ENCODE assay signal across 31 cellular contexts in genomic region chr9:24434183-24434582, GRCh38.
"Had no signal": no experiment of that assay in that cellular context is flagged by ENCODE, and none has a peak within 500 bp of the region (broad histone marks: within the 10 kb centered on the region; RNA-seq: fewer than 3 reads in every experiment).

No MANE protein-coding gene starts in this region.

- H3K36me3 ChIP-seq: adrenal gland, colonic mucosa, gastrocnemius medialis had no signal

- H3K9me3 ChIP-seq: adrenal gland, colonic mucosa, gastrocnemius medialis had no signal

- H3K36me3 Mint-ChIP-seq: activated CD4-positive, alpha-beta memory T cell treated with anti-CD3 and anti-CD28 coated beads for 36 hours; activated CD8-positive, alpha-beta memory T cell treated with anti-CD3 and anti-CD28 coated beads, Interleukin-2, amount 10 ng/mL, durations not matched to agents 7 days and 5 days; activated naive CD4-positive, alpha-beta T cell treated with anti-CD3 and anti-CD28 coated beads, Interleukin-2, amount 50 U/mL, for 24 hours; activated naive CD8-positive, alpha-beta T cell treated with anti-CD3 and anti-CD28 coated beads for 36 hours; brain had no signal

- H3K4me3 ChIP-seq: adrenal gland, colonic mucosa, gastrocnemius medialis had no signal

- ATAC-seq: activated CD4-positive, alpha-beta T cell treated with anti-CD3 and anti-CD28 coated beads for 36 hours; activated CD8-positive, alpha-beta memory T cell treated with anti-CD3 and anti-CD28 coated beads, Interleukin-2, amount 10 ng/mL, durations not matched to agents 7 days and 5 days; activated CD8-positive, alpha-beta T cell treated with anti-CD3 and anti-CD28 coated beads, Interleukin-2, amount 10 ng/mL, durations not matched to agents 7 days and 5 days; activated naive CD8-positive, alpha-beta T cell treated with anti-CD3 and anti-CD28 coated beads, Interleukin-2, amount 50 U/mL, for 24 hours; esophagus mucosa; gastrocnemius medialis had no signal

- H3K27me3 Mint-ChIP-seq: activated CD4-positive, alpha-beta memory T cell treated with anti-CD3 and anti-CD28 coated beads for 36 hours; activated CD4-positive, alpha-beta T cell treated with anti-CD3 and anti-CD28 coated beads for 36 hours; activated CD4-positive, alpha-beta T cell treated with anti-CD3 and anti-CD28 coated beads, Interleukin-2, amount 10 ng/mL, durations not matched to agents 24 days and 14 days; activated CD8-positive, alpha-beta memory T cell treated with anti-CD3 and anti-CD28 coated beads, Interleukin-2, amount 10 ng/mL, durations not matched to agents 7 days and 5 days; activated naive CD4-positive, alpha-beta T cell treated with anti-CD3 and anti-CD28 coated beads, Interleukin-2, amount 50 U/mL, for 24 hours; activated naive CD8-positive, alpha-beta T cell treated with anti-CD3 and anti-CD28 coated beads for 36 hours; activated naive CD8-positive, alpha-beta T cell treated with anti-CD3 and anti-CD28 coated beads, Interleukin-2, amount 50 U/mL, for 24 hours had no signal

- FAIRE-seq: endometrium, endothelial cell of umbilical vein had no signal

- H3K4me3 Mint-ChIP-seq: activated CD4-positive, alpha-beta memory T cell treated with anti-CD3 and anti-CD28 coated beads for 36 hours; activated CD4-positive, alpha-beta T cell treated with anti-CD3 and anti-CD28 coated beads for 36 hours; activated CD4-positive, alpha-beta T cell treated with anti-CD3 and anti-CD28 coated beads, Interleukin-2, amount 10 ng/mL, durations not matched to agents 24 days and 14 days; activated CD8-positive, alpha-beta memory T cell treated with anti-CD3 and anti-CD28 coated beads, Interleukin-2, amount 10 ng/mL, durations not matched to agents 7 days and 5 days; activated CD8-positive, alpha-beta T cell treated with anti-CD3 and anti-CD28 coated beads, Interleukin-2, amount 10 ng/mL, durations not matched to agents 7 days and 5 days; activated naive CD4-positive, alpha-beta T cell treated with anti-CD3 and anti-CD28 coated beads for 36 hours; activated naive CD4-positive, alpha-beta T cell treated with anti-CD3 and anti-CD28 coated beads, Interleukin-2, amount 50 U/mL, for 24 hours; activated naive CD8-positive, alpha-beta T cell treated with anti-CD3 and anti-CD28 coated beads for 36 hours; activated naive CD8-positive, alpha-beta T cell treated with anti-CD3 and anti-CD28 coated beads, Interleukin-2, amount 50 U/mL, for 24 hours; activated T-helper 1 cell treated with anti-CD3 and anti-CD28 coated beads, Interleukin-12 subunit alpha, Interleukin-12 subunit beta, Interleukin-2, Interleukin-4 antibody, amounts not matched to agents 30 ng/mL and 10 ng/mL and 1 ng/mL, durations not matched to agents 14 hours and 24 hours and 36 hours; brain had no signal

- H3K27ac ChIP-seq: adrenal gland, colonic mucosa, gastrocnemius medialis had no signal

- H3K4me1 Mint-ChIP-seq: activated CD4-positive, alpha-beta T cell treated with anti-CD3 and anti-CD28 coated beads for 36 hours; activated CD4-positive, alpha-beta T cell treated with anti-CD3 and anti-CD28 coated beads, Interleukin-2, amount 10 ng/mL, durations not matched to agents 24 days and 14 days; activated CD8-positive, alpha-beta memory T cell treated with anti-CD3 and anti-CD28 coated beads, Interleukin-2, amount 10 ng/mL, durations not matched to agents 7 days and 5 days; activated naive CD4-positive, alpha-beta T cell treated with anti-CD3 and anti-CD28 coated beads, Interleukin-2, amount 50 U/mL, for 24 hours; activated naive CD8-positive, alpha-beta T cell treated with anti-CD3 and anti-CD28 coated beads for 36 hours; activated naive CD8-positive, alpha-beta T cell treated with anti-CD3 and anti-CD28 coated beads, Interleukin-2, amount 50 U/mL, for 24 hours; brain had no signal

- DNase-seq: activated CD4-positive, alpha-beta memory T cell treated with anti-CD3 and anti-CD28 coated beads for 36 hours; activated CD4-positive, alpha-beta T cell treated with anti-CD3 and anti-CD28 coated beads for 36 hours; activated CD4-positive, alpha-beta T cell treated with anti-CD3 and anti-CD28 coated beads, Interleukin-2, amount 10 ng/mL, durations not matched to agents 24 days and 14 days; activated CD4-positive, CD25-positive, alpha-beta regulatory T cell; activated CD4-positive, CD25-positive, alpha-beta regulatory T cell treated with anti-CD3 and anti-CD28 coated beads, Interleukin-2, amount 50 U/mL, for 72 hours; activated CD8-positive, alpha-beta memory T cell treated with anti-CD3 and anti-CD28 coated beads, Interleukin-2, amount 10 ng/mL, durations not matched to agents 7 days and 5 days; activated CD8-positive, alpha-beta memory T cell treated with anti-CD3 and anti-CD28 coated beads, Interleukin-2, amount 50 U/mL, for 4 hours; activated CD8-positive, alpha-beta T cell treated with anti-CD3 and anti-CD28 coated beads, Interleukin-2, amount 10 ng/mL, durations not matched to agents 7 days and 5 days; activated effector memory CD4-positive, alpha-beta T cell treated with anti-CD3 and anti-CD28 coated beads, Interleukin-2, amount 50 U/mL, for 16 hours; activated naive CD4-positive, alpha-beta T cell treated with anti-CD3 and anti-CD28 coated beads for 36 hours; activated naive CD8-positive, alpha-beta T cell treated with anti-CD3 and anti-CD28 coated beads for 36 hours; activated naive CD8-positive, alpha-beta T cell treated with anti-CD3 and anti-CD28 coated beads, Interleukin-2, amount 50 U/mL, for 24 hours; activated T-cell treated with anti-CD3 and anti-CD28 coated beads, Interleukin-2, amount 50 U/mL, for 1 hour; activated T-cell treated with anti-CD3 and anti-CD28 coated beads, Interleukin-2, amount 50 U/mL, for 48 hours; adrenal gland; amygdala; aorta; caudate nucleus; colonic mucosa; effector CD8-positive, alpha-beta T cell; foreskin fibroblast; gastrocnemius medialis; glutamatergic neuron; T-helper 2 cell had no signal

- H3K4me1 ChIP-seq: adrenal gland, colonic mucosa, gastrocnemius medialis had no signal

- H3K27me3 ChIP-seq: adrenal gland, colonic mucosa, gastrocnemius medialis had no signal

- H3K27ac Mint-ChIP-seq: activated CD4-positive, alpha-beta memory T cell treated with anti-CD3 and anti-CD28 coated beads for 36 hours; activated CD4-positive, alpha-beta T cell treated with anti-CD3 and anti-CD28 coated beads for 36 hours; activated CD4-positive, alpha-beta T cell treated with anti-CD3 and anti-CD28 coated beads, Interleukin-2, amount 10 ng/mL, durations not matched to agents 24 days and 14 days; activated CD8-positive, alpha-beta memory T cell treated with anti-CD3 and anti-CD28 coated beads, Interleukin-2, amount 10 ng/mL, durations not matched to agents 7 days and 5 days; activated CD8-positive, alpha-beta T cell treated with anti-CD3 and anti-CD28 coated beads, Interleukin-2, amount 10 ng/mL, durations not matched to agents 7 days and 5 days; activated naive CD4-positive, alpha-beta T cell treated with anti-CD3 and anti-CD28 coated beads for 36 hours; activated naive CD4-positive, alpha-beta T cell treated with anti-CD3 and anti-CD28 coated beads, Interleukin-2, amount 50 U/mL, for 24 hours; activated naive CD8-positive, alpha-beta T cell treated with anti-CD3 and anti-CD28 coated beads for 36 hours; activated naive CD8-positive, alpha-beta T cell treated with anti-CD3 and anti-CD28 coated beads, Interleukin-2, amount 50 U/mL, for 24 hours; activated T-helper 1 cell treated with anti-CD3 and anti-CD28 coated beads, Interleukin-12 subunit alpha, Interleukin-12 subunit beta, Interleukin-2, Interleukin-4 antibody, amounts not matched to agents 30 ng/mL and 10 ng/mL and 1 ng/mL, durations not matched to agents 14 hours and 24 hours and 36 hours; activated T-helper 2 cell treated with anti-CD3 and anti-CD28 coated beads, Interferon-gamma antibody, Interleukin-2, Interleukin-4, amounts not matched to agents 10 μg/mL and 5 μg/mL and 100 μg/mL, durations not matched to agents 14 hours and 24 hours and 36 hours; brain had no signal
